Comparison of ENCODE assay signal across 9 cellular contexts in the genomic region with DNA sequence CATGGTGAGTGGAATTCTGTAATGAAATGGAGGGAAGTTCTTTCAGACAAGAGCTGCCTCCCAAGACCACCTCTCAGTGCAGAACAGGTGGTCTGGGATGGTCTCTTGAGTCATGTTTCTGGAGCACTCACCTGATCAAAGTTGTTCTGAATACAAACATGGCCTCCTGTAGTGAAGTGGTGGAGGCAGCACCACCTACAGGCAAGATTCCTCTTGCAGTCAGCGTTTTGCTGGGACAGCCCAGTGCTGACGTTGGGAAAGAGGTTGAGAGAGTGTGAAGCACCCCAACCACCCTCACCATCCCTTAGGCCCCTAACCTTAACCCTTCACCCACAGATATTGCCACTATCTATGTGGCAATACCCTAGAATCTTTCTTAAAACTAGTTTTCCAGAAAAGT.
A peak's percentile ranks its signal among the peaks of the same experiment; 100 is the strongest.
DNase-seq lines count a peak whose midpoint lies in the region; ATAC-seq and TF ChIP-seq lines count a peak whose summit lies in the region.
"Had no signal": no experiment of that assay in that cellular context is flagged by ENCODE, and none has a peak within 500 bp of the region (broad histone marks: within the 10 kb centered on the region; RNA-seq: fewer than 3 reads in every experiment).

No MANE protein-coding gene starts in this region.

- CTCF ChIA-PET in OCI-LY7 (lab: Charles Lee; ENCODE audit: unreplicated experiment): no interaction called here

- H3K9me2 ChIP-seq in OCI-LY7 (ENCODE audit: insufficient read depth, low read length): no peaks in the 10 kb centered on the region

- POLR2A ChIA-PET in OCI-LY7 (lab: Charles Lee): no interaction called here

- no peaks in the 10 kb centered on the region for H3K4me1 ChIP-seq in OCI-LY7 (ENCODE audit: insufficient read depth, low read length, poor library complexity, severe bottlenecking)
- H3K4me1 ChIP-seq in heart left ventricle: no peaks in the 10 kb centered on the region

- no peaks in the 10 kb centered on the region for H3K36me3 ChIP-seq in OCI-LY7 (ENCODE audit: insufficient read depth, low read length)
- no peaks in the 10 kb centered on the region for H3K36me3 ChIP-seq in heart left ventricle

- H3K4me3 ChIP-seq in OCI-LY7 (ENCODE audit: low read depth, low read length, poor library complexity, severe bottlenecking) (no peak overlapping the region), heart left ventricle (no peak overlapping the region)

- DNase-seq in COLO829 (ENCODE audit: low spot score) (peak; percentile 8), OCI-LY7 (ENCODE audit: low spot score) (peak; percentile 14), left colon (peak in 1 of 2 donors; percentile 31), Kasumi-1 (lab: John Stamatoyannopoulos, UW) (no peak), heart left ventricle (no peak), SIG-M5 treated with dmso at 0.1 percent for 504 hours (lab: John Stamatoyannopoulos, UW; ENCODE audit: unreplicated experiment) (no peak), SIG-M5 (lab: John Stamatoyannopoulos, UW) (no peak)
- DNase-seq: NCI-H2171 treated with DMSO at 0.1 percent for 48 hours had no signal

- WGBS in heart left ventricle, 4 donors: 33 to 58% (median 48%) methylated on average over 2 of the region's 2 CpGs

- no peak for TF ChIP-seq POLR2A in heart left ventricle (IDR thresholded peaks at IDR 0.05)

- intact Hi-C loops in OCI-LY7 (cut with micrococcal nuclease; ENCODE audit: unreplicated experiment) (no loop called here), left colon (cut with DNase I, micrococcal nuclease) (no loop called here), heart left ventricle (cut with DNase I) (no loop called here)

- BruUV-seq in OCI-LY7 (replicated peaks; lab: Mats Ljungman, UMichigan): no TSS peak

- no peak overlapping the region for H2AFZ ChIP-seq in OCI-LY7 (ENCODE audit: low read length)

- H3K4me2 ChIP-seq in OCI-LY7 (ENCODE audit: low read length): no peak overlapping the region

- H3K27me3 ChIP-seq in heart left ventricle: peaks cover 0 to 3% (median 0%) of the 10 kb centered on the region in 9 donors

- no peak overlapping the region for H3K27ac ChIP-seq in OCI-LY7 (ENCODE audit: low read depth, low read length, poor library complexity, severe bottlenecking)
- no peak overlapping the region for H3K27ac ChIP-seq in heart left ventricle

- no peaks in the 10 kb centered on the region for H3K79me2 ChIP-seq in OCI-LY7 (ENCODE audit: insufficient read depth, low read depth, low read length)

- H3K9me3 ChIP-seq in OCI-LY7 (ENCODE audit: low read length) (no peaks in the 10 kb centered on the region), heart left ventricle (no peaks in the 10 kb centered on the region)

- TF ChIP-seq CTCF in OCI-LY7 (conservative IDR thresholded peaks at IDR 0.05; ENCODE audit: low read length) (peak; percentile 64), heart left ventricle (IDR thresholded peaks at IDR 0.05) (peak in 3 of 12 donors; percentile 6 to 15 (median 8))

- ATAC-seq in GM18868 (IDR thresholded peaks at IDR 0.05; ENCODE audit: unreplicated experiment): peak; percentile 65
- ATAC-seq in left colon: peak; percentile 54
- no peak for ATAC-seq in heart left ventricle

- no peaks in the 10 kb centered on the region for H4K20me1 ChIP-seq in OCI-LY7 (ENCODE audit: insufficient read depth, low read length)

Comparison
In these comparisons a context has a peak if more than half of its experiments do, and no peak if none do; other contexts are left out.
1. DNase-seq: peak in COLO829 (single experiment) and OCI-LY7 (single experiment); none in Kasumi-1 (0 of 2), heart left ventricle (0 of 5), SIG-M5 treated with dmso at 0.1 percent for 504 hours (single experiment) and SIG-M5 (single experiment).
2. ATAC-seq: peak in GM18868 (single experiment) and left colon (single experiment); none in heart left ventricle (0 of 4).